In genomic region chr3:188154758-188155574, GRCh38 we compare ENCODE assay signal across 8 cellular contexts. TPM values are rescaled to one million over a fixed set of nuclear protein-coding genes. Genes with fewer than 3 reads are reported as not detected.
DNase-seq lines count a peak whose midpoint lies in the region; ATAC-seq and TF ChIP-seq lines count a peak whose summit lies in the region.

No MANE protein-coding gene starts in this region.

- H3K9ac ChIP-seq in mesendoderm (ENCODE audit: low read length), result peak overlapping the region; percentile 89

- peak overlapping the region; percentile 72 to 90 (median 77) for H3K4me3 ChIP-seq in breast epithelium
- H3K4me3 ChIP-seq in mesendoderm (ENCODE audit: low read length), result peak overlapping the region; percentile 79
- H3K4me3 ChIP-seq in aorta (ENCODE audit: low read length in 2 of 2), result peak overlapping the region; percentile 29 to 77

- TF ChIP-seq CTCF in breast epithelium (IDR thresholded peaks at IDR 0.05), result no peak
- TF ChIP-seq CTCF in GM10248 (IDR thresholded peaks at IDR 0.05; ENCODE audit: control extremely low read depth, extremely low read depth, low read depth, missing control alignments), result no peak

- POLR2A ChIA-PET in GM10248 (lab: Yijun Ruan, JAX), result no interaction called here

- WGBS in mesendoderm (ENCODE audit: extremely low coverage, insufficient coverage, low lambda C conversion rate), result no CpG with 5 or more reads among the region's 9 CpGs
- 1 to 2% methylated on average over 9 of the region's 9 CpGs for WGBS in aorta, 2 donors

- H3K27ac ChIP-seq in breast epithelium, result peak overlapping the region; percentile 97 to 98
- no peak overlapping the region for H3K27ac ChIP-seq in mesendoderm (ENCODE audit: low read depth, low read length)
- peak overlapping the region; percentile 98 to 99 for H3K27ac ChIP-seq in aorta (ENCODE audit: low read depth in 1 of 2, low read length in 2 of 2)

- CTCF ChIA-PET in GM10248 (lab: Yijun Ruan, JAX), result interaction anchor here (0.7 kb wide), 1 partner anchor 11 kb away, joined by 3 read pairs; no protein-coding TSS in a partner anchor

- H3K4me3 Mint-ChIP-seq in stimulated activated naive CD8-positive, alpha-beta T cell treated with anti-CD3 and anti-CD28 coated beads, Interleukin-15, Interleukin-2, amounts not matched to agents 100 ng/mL and 50 ng/mL, for 24 hours, result peak overlapping the region; percentile 83

- no peak for ATAC-seq in stimulated activated naive CD8-positive, alpha-beta T cell treated with anti-CD3 and anti-CD28 coated beads, Interleukin-15, Interleukin-2, amounts not matched to agents 100 U/mL and 50 U/mL, for 24 hours
- ATAC-seq in aorta (ENCODE audit: low FRiP score), result peak; percentile 1

- H4K8ac ChIP-seq in mesendoderm (ENCODE audit: low read depth, low read length), result peak overlapping the region; percentile 90

- H2BK120ac ChIP-seq in mesendoderm (ENCODE audit: low read depth, low read length), result no peak overlapping the region

- H3K9me3 ChIP-seq in breast epithelium, result no peaks in the 10 kb centered on the region
- no peaks in the 10 kb centered on the region for H3K9me3 ChIP-seq in aorta (ENCODE audit: control insufficient read depth, low read length)

- peak overlapping the region; percentile 83 for H2AK5ac ChIP-seq in mesendoderm (ENCODE audit: low read length)

- no peaks in the 10 kb centered on the region for H3K9me3 Mint-ChIP-seq in stimulated activated naive CD8-positive, alpha-beta T cell treated with anti-CD3 and anti-CD28 coated beads, Interleukin-15, Interleukin-2, amounts not matched to agents 100 ng/mL and 50 ng/mL, for 24 hours

- peaks cover 68% of the 10 kb centered on the region for H3K4me1 Mint-ChIP-seq in stimulated activated naive CD8-positive, alpha-beta T cell treated with anti-CD3 and anti-CD28 coated beads, Interleukin-15, Interleukin-2, amounts not matched to agents 100 ng/mL and 50 ng/mL, for 24 hours (ENCODE audit: low read depth)

- peak overlapping the region; percentile 16 for H4K5ac ChIP-seq in mesendoderm (ENCODE audit: low read length)

- peak overlapping the region; percentile 91 for H3K4me2 ChIP-seq in mesendoderm (ENCODE audit: low read length)

- H3K23ac ChIP-seq in mesendoderm (ENCODE audit: low read length), result peak overlapping the region; percentile 29

- peaks cover 34% of the 10 kb centered on the region for H3K79me2 ChIP-seq in mesendoderm (ENCODE audit: control insufficient read depth, insufficient read depth, low read length)

- peaks cover 25% of the 10 kb centered on the region for H3K79me1 ChIP-seq in mesendoderm (ENCODE audit: low read length)

- H3K4ac ChIP-seq in mesendoderm (ENCODE audit: low read depth, low read length), result no peak overlapping the region

- DNase-seq in stimulated activated naive CD8-positive, alpha-beta T cell treated with anti-CD3 and anti-CD28 coated beads, Interleukin-15, Interleukin-2, amounts not matched to agents 100 U/mL and 50 U/mL, for 24 hours, result no peak
- DNase-seq in breast epithelium (ENCODE audit: low spot score in 2 of 2) (no peak), mesendoderm (peak; percentile 34), aorta (no peak), NCI-H146 treated with DMSO at 0.1 percent for 48 hours (lab: John Stamatoyannopoulos, UW; ENCODE audit: unreplicated experiment) (no peak), GM10248 (ENCODE audit: extremely low spot score) (no peak), cerebellar nuclear complex (lab: John Stamatoyannopoulos, UW) (no peak)

- H3K4me1 ChIP-seq in breast epithelium (peaks cover 3 to 14% of the 10 kb centered on the region in 2 donors), mesendoderm (ENCODE audit: control insufficient read depth, low read depth, low read length) (peaks cover 9% of the 10 kb centered on the region), aorta (ENCODE audit: control insufficient read depth in 1 of 2, insufficient read depth in 2 of 2, low read length in 2 of 2) (peaks cover 3 to 8% of the 10 kb centered on the region in 2 donors)

- no peak for TF ChIP-seq POLR2A in breast epithelium (IDR thresholded peaks at IDR 0.05)

- H3K27me3 ChIP-seq in breast epithelium (no peaks in the 10 kb centered on the region), mesendoderm (ENCODE audit: insufficient read depth, low read length, poor library complexity) (no peaks in the 10 kb centered on the region), aorta (ENCODE audit: control insufficient read depth in 1 of 2, insufficient read depth in 2 of 2, low read length in 1 of 2) (no peaks in the 10 kb centered on the region)

- peak overlapping the region; percentile 91 for H3K27ac Mint-ChIP-seq in stimulated activated naive CD8-positive, alpha-beta T cell treated with anti-CD3 and anti-CD28 coated beads, Interleukin-15, Interleukin-2, amounts not matched to agents 100 ng/mL and 50 ng/mL, for 24 hours

- H3K36me3 ChIP-seq in breast epithelium (no peaks in the 10 kb centered on the region), mesendoderm (ENCODE audit: control insufficient read depth, insufficient read depth, low read length) (no peaks in the 10 kb centered on the region), aorta (ENCODE audit: control insufficient read depth in 1 of 2, insufficient read depth in 2 of 2, low read length in 1 of 2) (no peaks in the 10 kb centered on the region)

- H3K36me3 Mint-ChIP-seq in stimulated activated naive CD8-positive, alpha-beta T cell treated with anti-CD3 and anti-CD28 coated beads, Interleukin-15, Interleukin-2, amounts not matched to agents 100 ng/mL and 50 ng/mL, for 24 hours (ENCODE audit: low read depth), result peaks cover 7% of the 10 kb centered on the region

- intact Hi-C loops in breast epithelium (cut with DNase I; ENCODE audit: low total_unique reads), result loop anchor here (10.0 kb wide), 2 partner anchors 120 to 410 kb away; partner anchors contain the start of gene BCL6
- intact Hi-C loops in aorta (cut with DNase I), result loop anchor here (5.0 to 10.0 kb wide), 4 partner anchors 103 to 800 kb away; no protein-coding TSS in a partner anchor

- H2BK15ac ChIP-seq in mesendoderm (replicated peaks; ENCODE audit: low read depth), result no peak overlapping the region

- H3K18ac ChIP-seq in mesendoderm (ENCODE audit: low read length), result peak overlapping the region; percentile 94

- H3K56ac ChIP-seq in mesendoderm (ENCODE audit: low read length), result peak overlapping the region; percentile 91

- H2BK5ac ChIP-seq in mesendoderm (ENCODE audit: low read length), result no peak overlapping the region

- peaks cover 3% of the 10 kb centered on the region for H3K27me3 Mint-ChIP-seq in stimulated activated naive CD8-positive, alpha-beta T cell treated with anti-CD3 and anti-CD28 coated beads, Interleukin-15, Interleukin-2, amounts not matched to agents 100 ng/mL and 50 ng/mL, for 24 hours

RNA-seq across cellular contexts. Expression of gene LPP, which starts 1.0 kb away (rescaled TPM):
- 100 to 1,000 TPM; 135 to 183 (median 147) TPM for total RNA-seq in breast epithelium
- polyA plus RNA-seq in mesendoderm (2013, experiment 1 of 2), result 30.8 TPM
- polyA plus RNA-seq in mesendoderm (2013, experiment 2 of 2), result 28.3 TPM
- total RNA-seq in aorta, result 1,000 to 10,000 TPM in 1 of 2 donors, 100 to 1,000 TPM in 1; 995 to 2,536 TPM
- polyA plus RNA-seq in aorta, result 10 to 100 TPM; 37.7 to 58.8 TPM

Comparison
In these comparisons a context has a peak if more than half of its experiments do, and no peak if none do; other contexts are left out.
1. RNA of gene LPP, which starts 1.0 kb away (total RNA-seq): 995 to 2,536 TPM in aorta; 135 to 183 TPM in breast epithelium; every median in the first group is over 4 times any median in the second.
2. Peak in every context shown above with its lines, with median percentiles within 50 percentile points of each other: H3K4me3 ChIP-seq.